ENCODE assay signal across 25 cellular contexts in the genomic region with DNA sequence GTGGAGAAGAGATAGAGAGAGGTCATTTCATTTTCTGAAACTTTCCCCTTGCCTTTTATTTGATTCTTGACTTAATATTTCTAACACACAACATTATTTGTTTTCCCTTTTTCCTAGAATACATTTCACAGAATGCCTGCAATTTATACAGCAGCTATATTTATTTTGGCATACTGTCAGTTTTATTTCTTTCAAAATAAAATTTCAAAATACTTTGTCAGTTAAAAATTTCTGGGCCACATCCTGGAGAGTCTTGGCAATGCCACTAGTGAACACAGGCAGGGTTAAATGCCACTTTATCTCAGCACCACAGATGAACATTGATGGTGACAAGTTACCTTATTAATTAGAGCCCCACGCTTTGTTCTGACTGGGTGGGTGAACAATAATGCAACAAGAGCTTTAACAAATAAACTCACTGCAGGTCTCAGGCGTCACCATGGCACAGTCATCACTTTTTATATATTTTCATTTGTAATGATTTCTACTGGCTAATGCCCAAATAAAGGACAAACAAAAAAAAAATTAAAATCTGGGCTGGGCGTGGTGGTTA.
"Had no signal": no experiment of that assay in that cellular context is flagged by ENCODE, and none has a peak within 500 bp of the region (broad histone marks: within the 10 kb centered on the region; RNA-seq: fewer than 3 reads in every experiment).

No MANE protein-coding gene starts in this region.

- H3K4me3 ChIP-seq: body of pancreas, K562, PC-9 had no signal

- H3K9me3 ChIP-seq: body of pancreas had no signal

- H3K27me3 ChIP-seq: body of pancreas had no signal

- DNase-seq: activated CD4-positive, alpha-beta T cell treated with anti-CD3 and anti-CD28 coated beads, Interleukin-2, amount 10 ng/mL, durations not matched to agents 24 days and 14 days; activated CD4-positive, alpha-beta T cell treated with anti-CD3 and anti-CD28 coated beads, Interleukin-2, amount 50 U/mL, for 4 hours; activated CD8-positive, alpha-beta T cell treated with anti-CD3 and anti-CD28 coated beads for 36 hours; activated effector memory CD4-positive, alpha-beta T cell treated with anti-CD3 and anti-CD28 coated beads, Interleukin-2, amount 50 U/mL, for 16 hours; activated naive CD4-positive, alpha-beta T cell; activated naive CD4-positive, alpha-beta T cell treated with anti-CD3 and anti-CD28 coated beads, Interleukin-2, amount 50 U/mL, for 16 hours; activated naive CD8-positive, alpha-beta T cell treated with anti-CD3 and anti-CD28 coated beads for 36 hours; activated T-cell treated with anti-CD3 and anti-CD28 coated beads, Interleukin-2, amount 50 U/mL, for 1 hour; activated T-cell treated with anti-CD3 and anti-CD28 coated beads, Interleukin-2, amount 50 U/mL, for 72 hours; body of pancreas; caudate nucleus; cerebellar nuclear complex; NCI-H1105; NCI-H1436; NCI-H1694; NCI-H1930; NCI-H2081 treated with DMSO at 0.1 percent for 48 hours; NCI-H2171; NCI-H510A; NCI-H526; NCI-H82; NK-92 treated with Interleukin-12 subunit alpha and Interleukin-12 subunit beta, amount 100 ng/mL, for 24 hours; PC-9; Right ventricle myocardium superior had no signal

- H3K4me1 ChIP-seq: body of pancreas had no signal
